25 cellular contexts compared by ENCODE assay signal in genomic region chr14:94127330-94127729, GRCh38.
"Had no signal": no experiment of that assay in that cellular context is flagged by ENCODE, and none has a peak within 500 bp of the region (broad histone marks: within the 10 kb centered on the region; RNA-seq: fewer than 3 reads in every experiment).

No MANE protein-coding gene starts in this region.

- H3K36me3 Mint-ChIP-seq: activated naive CD8-positive, alpha-beta T cell had no signal

- H3K27me3 Mint-ChIP-seq: activated naive CD8-positive, alpha-beta T cell had no signal

- H3K36me3 ChIP-seq: cardiac muscle cell, neutrophil, vagina had no signal

- H3K4me3 ChIP-seq: cardiac muscle cell, gastroesophageal sphincter, heart left ventricle, mucosa of descending colon, tibial artery, vagina had no signal

- H2AFZ ChIP-seq: parathyroid adenoma had no signal

- DNase-seq: activated CD4-positive, alpha-beta T cell treated with anti-CD3 and anti-CD28 coated beads, Interleukin-2, amount 10 ng/mL, durations not matched to agents 7 days and 5 days; activated CD8-positive, alpha-beta T cell treated with anti-CD3 and anti-CD28 coated beads, Interleukin-2, amount 10 ng/mL, durations not matched to agents 7 days and 5 days; activated gamma-delta T cell; cortex of kidney; effector CD4-positive, alpha-beta T cell; heart left ventricle; kidney glomerular epithelial cell; mesenchymal stem cell; mucosa of descending colon; naive B cell; SIG-M5; stimulated activated CD4-positive, alpha-beta T cell treated with anti-CD3 and anti-CD28 coated beads, Interleukin-12 subunit alpha, Interleukin-12 subunit beta, amount 100 ng/mL, for 4 hours; stimulated activated CD4-positive, alpha-beta T cell treated with anti-CD3 and anti-CD28 coated beads, Interleukin-1b, Interleukin-23, amount 100 ng/mL, for 48 hours; stimulated activated naive CD8-positive, alpha-beta T cell treated with anti-CD3 and anti-CD28 coated beads, Interleukin-15, Interleukin-2, amounts not matched to agents 100 U/mL and 50 U/mL, for 24 hours; substantia nigra; tibial artery had no signal

- H3K9me3 ChIP-seq: gastroesophageal sphincter, heart left ventricle, mucosa of descending colon, neutrophil, tibial artery, vagina had no signal

- H3K79me2 ChIP-seq: parathyroid adenoma had no signal

- H3K4me1 ChIP-seq: parathyroid adenoma had no signal

- H3K27ac ChIP-seq: cardiac muscle cell, gastroesophageal sphincter, heart left ventricle, neutrophil, parathyroid adenoma, tibial artery, vagina had no signal

- H3K9me3 Mint-ChIP-seq: activated CD4-positive, alpha-beta T cell treated with anti-CD3 and anti-CD28 coated beads, Interleukin-2, amount 10 ng/mL, durations not matched to agents 7 days and 5 days had no signal

- ATAC-seq: activated CD4-positive, CD25-positive, alpha-beta regulatory T cell treated with anti-CD3 and anti-CD28 coated beads, Interleukin-2, amount 50 U/mL, for 24 hours; activated CD8-positive, alpha-beta T cell treated with anti-CD3 and anti-CD28 coated beads, Interleukin-2, amount 10 ng/mL, durations not matched to agents 7 days and 5 days; esophagus mucosa; gastroesophageal sphincter; heart left ventricle; mucosa of descending colon; SK-N-SH treated with all-trans-retinoic acid at 6 μM for 48 hours; stimulated activated naive CD8-positive, alpha-beta T cell treated with anti-CD3 and anti-CD28 coated beads, Interleukin-15, Interleukin-2, amounts not matched to agents 100 U/mL and 50 U/mL, for 24 hours had no signal

- H3K27ac Mint-ChIP-seq: activated CD4-positive, alpha-beta T cell treated with anti-CD3 and anti-CD28 coated beads, Interleukin-2, amount 10 ng/mL, durations not matched to agents 7 days and 5 days; activated naive CD8-positive, alpha-beta T cell had no signal

- H3K27me3 ChIP-seq: cardiac muscle cell, gastroesophageal sphincter, heart left ventricle, vagina had no signal

- H3K9ac ChIP-seq: parathyroid adenoma had no signal
